ENCODE assay signal across 1 cellular context in the genomic region with DNA sequence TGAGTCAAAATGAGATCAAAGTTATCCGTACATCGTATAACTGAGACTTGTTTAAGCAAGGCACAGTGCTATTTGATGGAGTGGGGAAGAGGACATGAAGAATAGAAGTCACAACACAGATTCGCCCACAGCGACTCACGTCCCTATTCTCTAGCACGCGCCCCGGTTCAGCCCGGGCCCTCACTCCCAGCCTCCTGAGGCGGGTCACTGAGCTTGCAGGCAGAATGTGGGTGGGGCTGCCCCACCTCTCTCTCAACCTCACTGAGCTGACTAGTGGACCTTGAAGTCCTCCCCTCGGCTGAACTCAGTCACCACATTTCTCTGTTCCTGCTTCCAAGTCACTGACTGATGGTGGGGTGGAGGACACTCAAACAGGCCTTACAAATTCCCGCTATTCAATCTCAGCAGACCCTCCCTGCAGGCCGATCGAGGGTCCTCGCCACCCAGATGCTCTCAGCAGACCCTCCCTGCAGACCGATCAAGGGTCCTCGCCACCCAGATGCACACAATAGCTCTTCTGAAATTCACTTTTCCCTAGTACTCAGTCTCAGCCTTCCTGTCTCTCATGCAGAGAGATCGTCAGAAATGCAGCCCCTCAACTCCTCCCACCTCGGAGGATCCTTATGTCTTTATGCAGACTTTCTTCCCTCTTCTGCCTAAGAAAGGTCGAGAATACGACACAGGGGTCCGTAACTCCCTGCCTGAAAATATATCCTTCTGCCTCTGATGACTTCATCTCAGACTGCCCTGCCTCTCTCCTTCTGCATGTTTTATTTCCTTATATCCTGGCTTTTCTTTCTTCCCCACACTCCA.
TF ChIP-seq lines count a peak whose summit lies in the region.

No MANE protein-coding gene starts in this region.

TF ChIP-seq in SK-N-SH, 30 proteins besides CTCF, POLR2A, EP300 and RAD21 (continued from another document):
- TF ChIP-seq USF1 (IDR thresholded peaks at IDR 0.05; ENCODE audit: borderline replicate concordance, low read depth) (no peak), MEF2A (IDR thresholded peaks at IDR 0.05; ENCODE audit: borderline replicate concordance, low read depth) (no peak), NRF1 (IDR thresholded peaks at IDR 0.05; ENCODE audit: low read depth, low read length) (no peak), ZBTB33 (IDR thresholded peaks at IDR 0.05; ENCODE audit: borderline replicate concordance, low read depth) (no peak), EZH2phosphoT487 (IDR thresholded peaks at IDR 0.05; ENCODE audit: borderline replicate concordance, low read depth) (no peak), CHD2 (IDR thresholded peaks at IDR 0.05; ENCODE audit: low read length, partially characterized antibody) (no peak), SMC3 (IDR thresholded peaks at IDR 0.05; ENCODE audit: low read depth, low read length) (no peak)
- TF ChIP-seq, protein P1, sequence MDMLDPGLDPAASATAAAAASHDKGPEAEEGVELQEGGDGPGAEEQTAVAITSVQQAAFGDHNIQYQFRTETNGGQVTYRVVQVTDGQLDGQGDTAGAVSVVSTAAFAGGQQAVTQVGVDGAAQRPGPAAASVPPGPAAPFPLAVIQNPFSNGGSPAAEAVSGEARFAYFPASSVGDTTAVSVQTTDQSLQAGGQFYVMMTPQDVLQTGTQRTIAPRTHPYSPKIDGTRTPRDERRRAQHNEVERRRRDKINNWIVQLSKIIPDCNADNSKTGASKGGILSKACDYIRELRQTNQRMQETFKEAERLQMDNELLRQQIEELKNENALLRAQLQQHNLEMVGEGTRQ (IDR thresholded peaks at IDR 0.05; ENCODE audit: borderline replicate concordance, low read depth, low read length) = no peak
